In the genomic region with DNA sequence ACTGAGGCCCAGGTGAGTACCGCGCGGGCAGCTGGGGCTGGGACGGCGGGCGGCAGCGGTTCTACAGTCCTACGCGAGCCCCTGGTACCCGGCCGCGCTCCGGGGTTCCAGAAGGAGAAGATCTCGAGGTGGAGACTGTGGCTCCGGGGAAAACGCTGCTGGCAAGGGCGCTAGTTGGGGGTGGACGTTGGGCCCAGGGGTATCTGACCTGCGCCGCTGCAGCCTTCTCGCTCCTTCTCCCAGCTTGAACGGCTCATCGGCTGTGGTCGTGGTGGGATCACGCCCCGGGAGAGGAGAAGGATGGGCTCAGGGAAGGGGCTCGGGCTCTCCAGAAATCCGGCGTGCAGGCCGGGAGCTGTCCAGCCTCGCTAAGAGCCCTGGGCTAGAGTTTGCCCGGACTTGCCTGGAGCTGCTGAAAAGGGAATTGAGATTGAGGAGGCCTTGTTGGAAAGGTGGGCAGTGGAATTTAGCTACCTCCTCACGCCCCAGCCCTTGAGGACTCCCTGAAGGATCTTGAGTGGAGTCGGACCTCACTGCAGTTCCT, we compare ENCODE assay signal across 8 cellular contexts. TPM values are rescaled to one million over a fixed set of nuclear protein-coding genes. Genes with fewer than 3 reads are reported as not detected.
DNase-seq lines count a peak whose midpoint lies in the region; ATAC-seq, FAIRE-seq and TF ChIP-seq lines count a peak whose summit lies in the region.

No MANE protein-coding gene starts in this region.

- no peaks in the 10 kb centered on the region for H3K79me2 ChIP-seq in HepG2 (ENCODE audit: insufficient read depth, low read length)

- peaks cover 22% of the 10 kb centered on the region for H3K4me1 ChIP-seq in HepG2 (ENCODE audit: insufficient read depth, low read length)
- peaks cover 14 to 26% (median 22%) of the 10 kb centered on the region in 4 donors for H3K4me1 ChIP-seq in transverse colon

- peaks cover 52% of the 10 kb centered on the region for H3K27me3 Mint-ChIP-seq in activated T-cell treated with anti-CD3 and anti-CD28 coated beads, Interleukin-2, amount 50 U/mL, for 72 hours (ENCODE audit: low read depth)

- TF ChIP-seq CTCF in astrocyte of the spinal cord (IDR thresholded peaks at IDR 0.05; ENCODE audit: low read depth, low read length) = no peak
- no peak for TF ChIP-seq CTCF in HepG2 (CRISPR knock-in tag; IDR thresholded peaks at IDR 0.05)
- no peak for TF ChIP-seq CTCF in transverse colon (IDR thresholded peaks at IDR 0.05)

- no peak for TF ChIP-seq POLR2A in HepG2 (IDR thresholded peaks at IDR 0.05; ENCODE audit: insufficient read depth in 1 of 2, low read depth in 2 of 2, low read length in 2 of 2)
- TF ChIP-seq POLR2A in transverse colon (IDR thresholded peaks at IDR 0.05) = no peak

- H3K27ac ChIP-seq in HepG2 (ENCODE audit: extremely low read length, insufficient read depth, low read length) (no peak overlapping the region), transverse colon (peak overlapping the region; percentile 29 to 68 (median 46))

- 0 out of 2 replicates have a peak, but pooled peaks cover 2% of the 10 kb centered on the region for H4K20me1 ChIP-seq in HepG2 (ENCODE audit: insufficient read depth, low read length)

- H3K9ac ChIP-seq in HepG2 (ENCODE audit: insufficient read depth, low read depth, low read length) = no peak overlapping the region

- no peak for FAIRE-seq in HepG2 (lab: Jason Lieb, UNC)

- H2AFZ ChIP-seq in HepG2 (ENCODE audit: low read length) = no peak overlapping the region

- TF ChIP-seq EP300 in HepG2 (IDR thresholded peaks at IDR 0.05; ENCODE audit: low read depth in 2 of 2, low read length in 2 of 2) (no peak), HepG2 (CRISPR knock-in tag; IDR thresholded peaks at IDR 0.05; ENCODE audit: borderline replicate concordance) (no peak), transverse colon (IDR thresholded peaks at IDR 0.05; ENCODE audit: low read depth) (no peak)

- no peaks in the 10 kb centered on the region for H3K36me3 Mint-ChIP-seq in activated T-cell treated with anti-CD3 and anti-CD28 coated beads, Interleukin-2, amount 50 U/mL, for 72 hours (ENCODE audit: insufficient read depth in 2 of 2)

- POLR2A ChIA-PET in HepG2 (lab: Yijun Ruan, JAX) = interaction anchor here (1.1 kb wide), 1 partner anchor 17 kb away, joined by 3 read pairs; no protein-coding TSS in a partner anchor

- peak overlapping the region; percentile 76 to 85 for H3K4me3 Mint-ChIP-seq in activated T-cell treated with anti-CD3 and anti-CD28 coated beads, Interleukin-2, amount 50 U/mL, for 72 hours

- H3K9me3 Mint-ChIP-seq in activated T-cell treated with anti-CD3 and anti-CD28 coated beads, Interleukin-2, amount 50 U/mL, for 72 hours = no peaks in the 10 kb centered on the region

- no peak for ATAC-seq in activated T-cell treated with anti-CD3 and anti-CD28 coated beads, Interleukin-2, amount 50 U/mL, for 72 hours (replicated peaks in 1 of 2)
- peak; percentile 57 for ATAC-seq in HepG2
- no peak for ATAC-seq in GM19467 (IDR thresholded peaks at IDR 0.05; ENCODE audit: unreplicated experiment)

- WGBS in HepG2 (ENCODE audit: low lambda C conversion rate) = 8% methylated on average over 19 of the region's 34 CpGs
- WGBS in transverse colon (ENCODE audit: low coverage in 1 of 2), 2 donors = 23% methylated on average over 34 of the region's 34 CpGs; no CpG with 5 or more reads in 1 of the 2 donors

- H3K4me2 ChIP-seq in HepG2 (ENCODE audit: low read depth, low read length) = peak overlapping the region; percentile 70

- H3K36me3 ChIP-seq in HepG2 (replicated peaks in 1 of 2; ENCODE audit: control insufficient read depth in 1 of 2, insufficient read depth in 2 of 2, low read length in 2 of 2) (no peaks in the 10 kb centered on the region), transverse colon (no peaks in the 10 kb centered on the region)

- H3K4me1 Mint-ChIP-seq in activated T-cell treated with anti-CD3 and anti-CD28 coated beads, Interleukin-2, amount 50 U/mL, for 72 hours (ENCODE audit: low read depth) = peaks cover 23% of the 10 kb centered on the region

- peaks cover 8 to 55% of the 10 kb centered on the region in 2 experiments; a peak in 4 of 5 replicates for H3K27me3 ChIP-seq in HepG2 (ENCODE audit: control insufficient read depth in 1 of 2, insufficient read depth in 2 of 2, low read length in 2 of 2)
- peaks cover 71% of the 10 kb centered on the region for H3K27me3 ChIP-seq in transverse colon

- peak overlapping the region; percentile 36 for H3K27ac Mint-ChIP-seq in activated T-cell treated with anti-CD3 and anti-CD28 coated beads, Interleukin-2, amount 50 U/mL, for 72 hours

- no TSS peak for BruUV-seq in HepG2 (replicated peaks; lab: Mats Ljungman, UMichigan)

- in situ Hi-C loops in astrocyte of the spinal cord (cut with HindIII; ENCODE audit: low sequenced_read_pairs) = no loop called here
- in situ Hi-C loops in HepG2 (cut with HindIII; ENCODE audit: extremely low pct_ligation_motif_present, low pct_unique_long_range_greater_than_20kb) = no loop called here
- in situ Hi-C loops in transverse colon (cut with MboI; ENCODE audit: low pct_ligation_motif_present in 1 of 4, low pct_unique_long_range_greater_than_20kb in 1 of 4, low sequenced_read_pairs in 3 of 4) = loop anchor here in 1 of 4 donors (25.0 kb wide), 1 partner anchor 790 kb away; no protein-coding TSS in a partner anchor

- TF ChIP-seq RAD21 in HepG2 (CRISPR knock-in tag; IDR thresholded peaks at IDR 0.05) = no peak

- intact Hi-C loops in HepG2 (cut with micrococcal nuclease; ENCODE audit: unreplicated experiment) = no loop called here
- intact Hi-C loops in transverse colon (cut with DNase I; ENCODE audit: low total_unique reads) = no loop called here

- no peak for DNase-seq in activated T-cell treated with anti-CD3 and anti-CD28 coated beads, Interleukin-2, amount 50 U/mL, for 72 hours
- DNase-seq in activated T-cell treated with anti-CD3 and anti-CD28 coated beads for 4 hours (no peak), astrocyte of the spinal cord (ENCODE audit: low read depth, low spot score) (peak; percentile 39), HepG2 (ENCODE audit: low spot score) (no peak), transverse colon (no peak), GOT3 (lab: John Stamatoyannopoulos, UW) (no peak), T-helper 9 cell (no peak)

- CTCF ChIA-PET in HepG2 (lab: Yijun Ruan, JAX; ENCODE audit: low intra/inter-chr PET ratio, low total read pairs) = no interaction called here

- H3K4me3 ChIP-seq in astrocyte of the spinal cord (ENCODE audit: low read depth, low read length) (peak overlapping the region; percentile 29), HepG2 (replicated peaks in 1 of 3; ENCODE audit: insufficient read depth in 1 of 3, low read depth in 2 of 3, low read length in 3 of 3) (peak overlapping the region; percentile 32 to 70 (median 59); a peak in 5 of 6 replicates), transverse colon (peak overlapping the region; percentile 27 to 66 (median 46))

- H3K9me3 ChIP-seq in HepG2 (ENCODE audit: low read length) (no peaks in the 10 kb centered on the region), transverse colon (no peaks in the 10 kb centered on the region)

RNA-seq across cellular contexts. Expression of gene POU3F1, which starts 1.1 kb away (rescaled TPM):
- not detected for total RNA-seq in activated T-cell treated with anti-CD3 and anti-CD28 coated beads, Interleukin-2, amount 50 U/mL, for 72 hours
- not detected in 2 replicates for total RNA-seq in HepG2 (2016; rRNA removed; fragmentation: Illumina TruSeq; extraction: Trizol)
- not detected in 2 replicates for total RNA-seq in HepG2 (2016; cell fraction: cytosol; rRNA removed; fragmentation: Illumina TruSeq; extraction: Trizol; ENCODE audit: low read depth)
- total RNA-seq in HepG2 (2016; cell fraction: insoluble cytoplasmic fraction; rRNA removed; fragmentation: Illumina TruSeq; extraction: Trizol) = not detected in 2 replicates
- total RNA-seq in HepG2 (2016; cell fraction: membrane; rRNA removed; fragmentation: Illumina TruSeq; extraction: Trizol) = not detected in 2 replicates
- not detected in 2 replicates for total RNA-seq in HepG2 (2016; cell fraction: nucleus; rRNA removed; fragmentation: Illumina TruSeq; extraction: Trizol)
- polyA plus RNA-seq in HepG2 (2011; rRNA removed) = not detected in 2 replicates
- not detected in 2 replicates for polyA plus RNA-seq in HepG2 (2011; cell fraction: cytosol; rRNA removed)
- polyA plus RNA-seq in HepG2 (2011; cell fraction: nucleus; rRNA removed) = not detected in 2 replicates
- polyA plus RNA-seq in HepG2 (2012) = not detected in 2 replicates
- polyA plus RNA-seq in HepG2 (2016; cell fraction: cytosol; fragmentation: Illumina TruSeq; extraction: Trizol; ENCODE audit: low read depth) = not detected in 2 replicates
- polyA plus RNA-seq in HepG2 (2016; cell fraction: insoluble cytoplasmic fraction; fragmentation: Illumina TruSeq; extraction: Trizol; ENCODE audit: low read depth) = not detected in 2 replicates
- not detected in 2 replicates for polyA plus RNA-seq in HepG2 (2016; cell fraction: membrane; fragmentation: Illumina TruSeq; extraction: Trizol; ENCODE audit: low read depth)
- not detected in 2 replicates for polyA plus RNA-seq in HepG2 (2016; cell fraction: nucleus; fragmentation: Illumina TruSeq; extraction: Trizol; ENCODE audit: insufficient read depth, low read depth)
- polyA minus RNA-seq in HepG2 (2011; rRNA and poly(A)+ RNA removed; ENCODE audit: low replicate concordance) = 0.07 TPM in 1 of 2 replicates, not detected in the other
- polyA minus RNA-seq in HepG2 (2011; cell fraction: cytosol; rRNA and poly(A)+ RNA removed) = not detected in 2 replicates
- not detected in 2 replicates for polyA minus RNA-seq in HepG2 (2011; cell fraction: nucleus; rRNA and poly(A)+ RNA removed)
- total RNA-seq in transverse colon = not detected

RNA-seq across cellular contexts. Expression of gene UTP11, which starts 35.1 kb away (rescaled TPM):
- 10 to 100 TPM; 28.4 to 31.7 TPM for total RNA-seq in activated T-cell treated with anti-CD3 and anti-CD28 coated beads, Interleukin-2, amount 50 U/mL, for 72 hours
- total RNA-seq in HepG2 (2016; rRNA removed; fragmentation: Illumina TruSeq; extraction: Trizol) (44.8 and 71.4 TPM in 2 replicates), transverse colon (10 to 100 TPM in 2 of 4 donors, 1 to 10 TPM in 2; 3.2 to 22.2 (median 15.3) TPM)
- total RNA-seq in HepG2 (2016; cell fraction: cytosol; rRNA removed; fragmentation: Illumina TruSeq; extraction: Trizol; ENCODE audit: low read depth) = 8.4 and 10.8 TPM in 2 replicates
- total RNA-seq in HepG2 (2016; cell fraction: insoluble cytoplasmic fraction; rRNA removed; fragmentation: Illumina TruSeq; extraction: Trizol) = 43.6 and 60.8 TPM in 2 replicates
- 16.8 and 19.4 TPM in 2 replicates for total RNA-seq in HepG2 (2016; cell fraction: membrane; rRNA removed; fragmentation: Illumina TruSeq; extraction: Trizol)
- 20.6 and 23.0 TPM in 2 replicates for total RNA-seq in HepG2 (2016; cell fraction: nucleus; rRNA removed; fragmentation: Illumina TruSeq; extraction: Trizol)
- 11.8 and 13.5 TPM in 2 replicates for polyA plus RNA-seq in HepG2 (2011; rRNA removed)
- polyA plus RNA-seq in HepG2 (2011; cell fraction: cytosol; rRNA removed) = 7.8 and 10.7 TPM in 2 replicates
- polyA plus RNA-seq in HepG2 (2011; cell fraction: nucleus; rRNA removed) = 4.5 and 5.5 TPM in 2 replicates
- 16.1 and 22.2 TPM in 2 replicates for polyA plus RNA-seq in HepG2 (2012)
- 8.5 and 9.1 TPM in 2 replicates for polyA plus RNA-seq in HepG2 (2016; cell fraction: cytosol; fragmentation: Illumina TruSeq; extraction: Trizol; ENCODE audit: low read depth)
- polyA plus RNA-seq in HepG2 (2016; cell fraction: insoluble cytoplasmic fraction; fragmentation: Illumina TruSeq; extraction: Trizol; ENCODE audit: low read depth) = 71.4 and 74.3 TPM in 2 replicates
- polyA plus RNA-seq in HepG2 (2016; cell fraction: membrane; fragmentation: Illumina TruSeq; extraction: Trizol; ENCODE audit: low read depth) = 11.7 and 13.3 TPM in 2 replicates
- 35.4 and 38.1 TPM in 2 replicates for polyA plus RNA-seq in HepG2 (2016; cell fraction: nucleus; fragmentation: Illumina TruSeq; extraction: Trizol; ENCODE audit: insufficient read depth, low read depth)
- 5.8 and 16.2 TPM in 2 replicates for polyA minus RNA-seq in HepG2 (2011; rRNA and poly(A)+ RNA removed; ENCODE audit: low replicate concordance)
- 6.4 and 11.6 TPM in 2 replicates for polyA minus RNA-seq in HepG2 (2011; cell fraction: cytosol; rRNA and poly(A)+ RNA removed)
- polyA minus RNA-seq in HepG2 (2011; cell fraction: nucleus; rRNA and poly(A)+ RNA removed) = 18.2 and 19.0 TPM in 2 replicates

RNA-seq across cellular contexts. Expression of gene FHL3, which starts 42.4 kb away (rescaled TPM):
- total RNA-seq in activated T-cell treated with anti-CD3 and anti-CD28 coated beads, Interleukin-2, amount 50 U/mL, for 72 hours = 10 to 100 TPM; 32.7 to 34.5 TPM
- total RNA-seq in HepG2 (2016; rRNA removed; fragmentation: Illumina TruSeq; extraction: Trizol) = 2.8 TPM in 2 replicates
- 2.3 and 2.5 TPM in 2 replicates for total RNA-seq in HepG2 (2016; cell fraction: cytosol; rRNA removed; fragmentation: Illumina TruSeq; extraction: Trizol; ENCODE audit: low read depth)
- 1.7 and 3.4 TPM in 2 replicates for total RNA-seq in HepG2 (2016; cell fraction: insoluble cytoplasmic fraction; rRNA removed; fragmentation: Illumina TruSeq; extraction: Trizol)
- 3.3 and 3.5 TPM in 2 replicates for total RNA-seq in HepG2 (2016; cell fraction: membrane; rRNA removed; fragmentation: Illumina TruSeq; extraction: Trizol)
- 3.1 and 4.0 TPM in 2 replicates for total RNA-seq in HepG2 (2016; cell fraction: nucleus; rRNA removed; fragmentation: Illumina TruSeq; extraction: Trizol)
- 6.6 and 8.6 TPM in 2 replicates for polyA plus RNA-seq in HepG2 (2011; rRNA removed)
- polyA plus RNA-seq in HepG2 (2011; cell fraction: cytosol; rRNA removed) = 5.2 and 5.5 TPM in 2 replicates
- 31.9 and 32.9 TPM in 2 replicates for polyA plus RNA-seq in HepG2 (2011; cell fraction: nucleus; rRNA removed)
- 11.9 and 15.1 TPM in 2 replicates for polyA plus RNA-seq in HepG2 (2012)
- polyA plus RNA-seq in HepG2 (2016; cell fraction: cytosol; fragmentation: Illumina TruSeq; extraction: Trizol; ENCODE audit: low read depth) = 5.5 and 6.1 TPM in 2 replicates
- 4.6 and 6.9 TPM in 2 replicates for polyA plus RNA-seq in HepG2 (2016; cell fraction: insoluble cytoplasmic fraction; fragmentation: Illumina TruSeq; extraction: Trizol; ENCODE audit: low read depth)
- 7.6 and 10.1 TPM in 2 replicates for polyA plus RNA-seq in HepG2 (2016; cell fraction: membrane; fragmentation: Illumina TruSeq; extraction: Trizol; ENCODE audit: low read depth)
- 7.2 and 9.0 TPM in 2 replicates for polyA plus RNA-seq in HepG2 (2016; cell fraction: nucleus; fragmentation: Illumina TruSeq; extraction: Trizol; ENCODE audit: insufficient read depth, low read depth)
- 23.2 and 31.5 TPM in 2 replicates for polyA minus RNA-seq in HepG2 (2011; rRNA and poly(A)+ RNA removed; ENCODE audit: low replicate concordance)
- 8.4 and 8.7 TPM in 2 replicates for polyA minus RNA-seq in HepG2 (2011; cell fraction: cytosol; rRNA and poly(A)+ RNA removed)
- 15.3 and 23.5 TPM in 2 replicates for polyA minus RNA-seq in HepG2 (2011; cell fraction: nucleus; rRNA and poly(A)+ RNA removed)
- 10 to 100 TPM in 3 of 4 donors, 1 to 10 TPM in 1; 3.0 to 19.1 (median 12.2) TPM for total RNA-seq in transverse colon

RNA-seq across cellular contexts. Expression of gene SF3A3, which starts 57.9 kb away (rescaled TPM):
- total RNA-seq in activated T-cell treated with anti-CD3 and anti-CD28 coated beads, Interleukin-2, amount 50 U/mL, for 72 hours = 10 to 100 TPM; 67.9 to 81.4 TPM
- total RNA-seq in HepG2 (2016; rRNA removed; fragmentation: Illumina TruSeq; extraction: Trizol) = 122 and 189 TPM in 2 replicates
- 18.5 and 25.3 TPM in 2 replicates for total RNA-seq in HepG2 (2016; cell fraction: cytosol; rRNA removed; fragmentation: Illumina TruSeq; extraction: Trizol; ENCODE audit: low read depth)
- 132 and 186 TPM in 2 replicates for total RNA-seq in HepG2 (2016; cell fraction: insoluble cytoplasmic fraction; rRNA removed; fragmentation: Illumina TruSeq; extraction: Trizol)
- 29.8 and 36.9 TPM in 2 replicates for total RNA-seq in HepG2 (2016; cell fraction: membrane; rRNA removed; fragmentation: Illumina TruSeq; extraction: Trizol)
- total RNA-seq in HepG2 (2016; cell fraction: nucleus; rRNA removed; fragmentation: Illumina TruSeq; extraction: Trizol) = 74.7 and 82.3 TPM in 2 replicates
- 24.1 and 31.6 TPM in 2 replicates for polyA plus RNA-seq in HepG2 (2011; rRNA removed)
- polyA plus RNA-seq in HepG2 (2011; cell fraction: cytosol; rRNA removed) = 16.2 and 22.5 TPM in 2 replicates
- 24.3 and 33.1 TPM in 2 replicates for polyA plus RNA-seq in HepG2 (2011; cell fraction: nucleus; rRNA removed)
- polyA plus RNA-seq in HepG2 (2012) = 47.3 and 68.3 TPM in 2 replicates
- polyA plus RNA-seq in HepG2 (2016; cell fraction: cytosol; fragmentation: Illumina TruSeq; extraction: Trizol; ENCODE audit: low read depth) = 8.8 and 10.6 TPM in 2 replicates
- 124 and 134 TPM in 2 replicates for polyA plus RNA-seq in HepG2 (2016; cell fraction: insoluble cytoplasmic fraction; fragmentation: Illumina TruSeq; extraction: Trizol; ENCODE audit: low read depth)
- 11.0 and 11.3 TPM in 2 replicates for polyA plus RNA-seq in HepG2 (2016; cell fraction: membrane; fragmentation: Illumina TruSeq; extraction: Trizol; ENCODE audit: low read depth)
- polyA plus RNA-seq in HepG2 (2016; cell fraction: nucleus; fragmentation: Illumina TruSeq; extraction: Trizol; ENCODE audit: insufficient read depth, low read depth) = 54.3 and 57.2 TPM in 2 replicates
- polyA minus RNA-seq in HepG2 (2011; rRNA and poly(A)+ RNA removed; ENCODE audit: low replicate concordance) = 13.7 and 41.0 TPM in 2 replicates
- 34.7 and 37.0 TPM in 2 replicates for polyA minus RNA-seq in HepG2 (2011; cell fraction: cytosol; rRNA and poly(A)+ RNA removed)
- polyA minus RNA-seq in HepG2 (2011; cell fraction: nucleus; rRNA and poly(A)+ RNA removed) = 42.7 and 58.1 TPM in 2 replicates
- total RNA-seq in transverse colon = 10 to 100 TPM; 17.7 to 55.0 (median 39.5) TPM
